In the genomic region with DNA sequence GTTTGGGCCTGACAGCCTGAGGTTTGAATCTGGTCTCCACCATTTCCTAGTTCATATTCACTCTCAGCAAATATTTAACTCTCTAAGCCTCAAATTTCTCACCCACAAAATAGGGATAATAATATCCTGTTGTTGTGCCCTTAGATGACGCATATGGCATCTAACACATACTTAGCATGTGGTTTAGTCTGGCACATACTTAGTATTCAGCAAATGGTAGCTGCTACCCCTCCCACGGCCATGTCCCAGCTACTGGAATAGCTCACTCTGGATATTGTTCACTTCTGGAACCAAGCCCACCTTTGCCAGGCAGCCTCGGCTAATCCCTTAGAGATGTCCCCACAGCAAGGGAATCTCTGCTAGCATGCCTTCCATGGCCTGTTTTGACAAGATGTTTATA, we compare ENCODE assay signal across 15 cellular contexts. TPM values are rescaled to one million over a fixed set of nuclear protein-coding genes. Genes with fewer than 3 reads are reported as not detected.
A peak's percentile ranks its signal among the peaks of the same experiment; 100 is the strongest.
DNase-seq lines count a peak whose midpoint lies in the region; ATAC-seq, FAIRE-seq and TF ChIP-seq lines count a peak whose summit lies in the region.
"Had no signal": no experiment of that assay in that cellular context is flagged by ENCODE, and none has a peak within 500 bp of the region (broad histone marks: within the 10 kb centered on the region; RNA-seq: fewer than 3 reads in every experiment).

No MANE protein-coding gene starts in this region.

- FAIRE-seq in D721Med (lab: Jason Lieb, UNC) = peak; percentile 74
- FAIRE-seq: small intestine had no signal

- no peak for DNase-seq in D721Med (ENCODE audit: insufficient read length, low spot score)
- DNase-seq in M059J (ENCODE audit: low read depth) = peak; percentile 6
- peak; percentile 41 for DNase-seq in fibroblast of gingiva (ENCODE audit: low read depth)
- DNase-seq in occipital lobe (lab: John Stamatoyannopoulos, UW) = peak; percentile 49
- no peak for DNase-seq in HuH-7 (ENCODE audit: low spot score)
- DNase-seq: activated CD4-positive, alpha-beta T cell treated with anti-CD3 and anti-CD28 coated beads, Interleukin-2, amount 50 U/mL, for 1 hour; activated T-cell treated with anti-CD3 and anti-CD28 coated beads, Interleukin-2, amount 50 U/mL, for 1 hour; DMS53; NCI-H345; ovary; small intestine; thyroid gland had no signal

- ATAC-seq in HG03159 (IDR thresholded peaks at IDR 0.05; ENCODE audit: unreplicated experiment) (no peak), HG03432 (IDR thresholded peaks at IDR 0.05; ENCODE audit: unreplicated experiment) (no peak), GM18858 (IDR thresholded peaks at IDR 0.05; ENCODE audit: unreplicated experiment) (no peak)

- no peak for TF ChIP-seq CTCF in D721Med (IDR thresholded peaks at IDR 0.05; ENCODE audit: insufficient read depth, missing control alignments)

RNA-seq across cellular contexts. Expression of a gene that starts 53.3 kb away (rescaled TPM):
- total RNA-seq in M059J (2014; rRNA removed; shearing (Covaris generic)) = 6.8 and 13.3 TPM in 2 replicates
- total RNA-seq in occipital lobe = 52.1 TPM

Comparison
In these comparisons a context has a peak if more than half of its experiments do, and no peak if none do; other contexts are left out.
1. DNase-seq: peak in M059J (single experiment), fibroblast of gingiva (single experiment) and occipital lobe (single experiment); none in D721Med (single experiment) and HuH-7 (single experiment).